1 cellular context compared by ENCODE assay signal in genomic region chr6:142013286-142013685, GRCh38.
TF ChIP-seq lines count a peak whose summit lies in the region.

No MANE protein-coding gene starts in this region.

TF ChIP-seq in SK-N-SH, 30 proteins besides CTCF, POLR2A, EP300 and RAD21 (continued from another document):
- TF ChIP-seq IRF3 (IDR thresholded peaks at IDR 0.05; ENCODE audit: low read depth, low read length) (no peak), RCOR1 (IDR thresholded peaks at IDR 0.05; ENCODE audit: low read length) (no peak), TAF1 (IDR thresholded peaks at IDR 0.05; ENCODE audit: borderline replicate concordance, low read depth, low read length) (no peak), GABPA (IDR thresholded peaks at IDR 0.05; ENCODE audit: low read depth) (no peak), ZBTB33 (IDR thresholded peaks at IDR 0.05; ENCODE audit: borderline replicate concordance, low read depth) (no peak), USF1 (IDR thresholded peaks at IDR 0.05; ENCODE audit: borderline replicate concordance, low read depth) (no peak), REST (IDR thresholded peaks at IDR 0.05; ENCODE audit: low read depth, low read length) (no peak)
